Comparison of ENCODE assay signal across 8 cellular contexts in genomic region chr1:228081578-228082259, GRCh38. TPM values are rescaled to one million over a fixed set of nuclear protein-coding genes. Genes with fewer than 3 reads are reported as not detected.
DNase-seq lines count a peak whose midpoint lies in the region; ATAC-seq lines count a peak whose summit lies in the region.

No MANE protein-coding gene starts in this region.

- H3K27me3 ChIP-seq in CD8-positive, alpha-beta memory T cell (ENCODE audit: insufficient read depth, low read length, poor library complexity, severe bottlenecking): no peaks in the 10 kb centered on the region
- H3K27me3 ChIP-seq in skeletal muscle satellite cell (ENCODE audit: control insufficient read depth, insufficient read depth, low read length): no peaks in the 10 kb centered on the region

- H3K27ac ChIP-seq in CD8-positive, alpha-beta memory T cell (ENCODE audit: low read depth, low read length): peak overlapping the region; percentile 96

- H3K36me3 ChIP-seq in CD8-positive, alpha-beta memory T cell (ENCODE audit: insufficient read depth, low read length): peaks cover 6% of the 10 kb centered on the region
- H3K36me3 ChIP-seq in skeletal muscle satellite cell (ENCODE audit: insufficient read depth, low read length): peaks cover 21% of the 10 kb centered on the region

- peak overlapping the region; percentile 87 for H3K4me2 ChIP-seq in skeletal muscle satellite cell (ENCODE audit: low read length)

- peaks cover 39 to 63% (median 41%) of the 10 kb centered on the region in 3 donors for H3K4me1 Mint-ChIP-seq in CD8-positive, alpha-beta memory T cell
- H3K4me1 Mint-ChIP-seq in activated T-cell treated with anti-CD3 and anti-CD28 coated beads, Interleukin-2, amount 50 U/mL, for 72 hours (ENCODE audit: low read depth): peaks cover 51% of the 10 kb centered on the region

- ATAC-seq in GM19397 (IDR thresholded peaks at IDR 0.05; ENCODE audit: unreplicated experiment) (peak; percentile 29), HG03457 (IDR thresholded peaks at IDR 0.05; ENCODE audit: unreplicated experiment) (peak; percentile 21), left ventricle myocardium superior (peak; percentile 21)
- peak; percentile 5 to 32 for ATAC-seq in activated T-cell treated with anti-CD3 and anti-CD28 coated beads, Interleukin-2, amount 50 U/mL, for 72 hours (replicated peaks in 1 of 2)

- CTCF ChIA-PET in CD8-positive, alpha-beta memory T cell (lab: Charles Lee): interaction anchor here (0.7 to 1.4 kb wide), 5 partner anchors 20 to 320 kb away, joined by 3 to 5 read pairs (median 4); partner anchors contain the start of gene IBA57

- H3K9me3 Mint-ChIP-seq in CD8-positive, alpha-beta memory T cell: no peaks in the 10 kb centered on the region
- no peaks in the 10 kb centered on the region for H3K9me3 Mint-ChIP-seq in activated T-cell treated with anti-CD3 and anti-CD28 coated beads, Interleukin-2, amount 50 U/mL, for 72 hours

- H3K9ac ChIP-seq in skeletal muscle satellite cell (ENCODE audit: low read depth, low read length): peak overlapping the region; percentile 100

- peaks cover 39% of the 10 kb centered on the region for H3K4me1 ChIP-seq in CD8-positive, alpha-beta memory T cell (ENCODE audit: insufficient read depth, low read length)
- H3K4me1 ChIP-seq in skeletal muscle satellite cell (ENCODE audit: control insufficient read depth, insufficient read depth, low read length): peaks cover 30% of the 10 kb centered on the region

- peak overlapping the region; percentile 82 for H3K4me3 ChIP-seq in CD8-positive, alpha-beta memory T cell (ENCODE audit: low read length)
- H3K4me3 ChIP-seq in skeletal muscle satellite cell (ENCODE audit: low read length): peak overlapping the region; percentile 97

- peak in 1 of 5 donors; percentile 60 for DNase-seq in CD8-positive, alpha-beta memory T cell
- DNase-seq in activated T-cell treated with anti-CD3 and anti-CD28 coated beads, Interleukin-2, amount 50 U/mL, for 72 hours: peak in 1 of 2 donors; percentile 50
- DNase-seq in left ventricle myocardium superior: peak; percentile 41
- no peak for DNase-seq in cortex of kidney (lab: John Stamatoyannopoulos, UW)
- no peak for DNase-seq in activated CD4-positive, CD25-positive, alpha-beta regulatory T cell treated with anti-CD3 and anti-CD28 coated beads, Interleukin-2, amount 50 U/mL, for 72 hours

- no peaks in the 10 kb centered on the region for H3K9me3 ChIP-seq in CD8-positive, alpha-beta memory T cell (ENCODE audit: low read length)
- H3K9me3 ChIP-seq in skeletal muscle satellite cell (replicated peaks; ENCODE audit: low read length): no peaks in the 10 kb centered on the region

- H3K4me3 Mint-ChIP-seq in CD8-positive, alpha-beta memory T cell: peak overlapping the region; percentile 76 to 98 (median 93)
- H3K4me3 Mint-ChIP-seq in activated T-cell treated with anti-CD3 and anti-CD28 coated beads, Interleukin-2, amount 50 U/mL, for 72 hours: peak overlapping the region; percentile 84 to 86

- peaks cover 0 to 27% (median 3%) of the 10 kb centered on the region in 3 donors for H3K36me3 Mint-ChIP-seq in CD8-positive, alpha-beta memory T cell
- peaks cover 14 to 16% of the 10 kb centered on the region in 2 donors for H3K36me3 Mint-ChIP-seq in activated T-cell treated with anti-CD3 and anti-CD28 coated beads, Interleukin-2, amount 50 U/mL, for 72 hours (ENCODE audit: insufficient read depth in 2 of 2)

- H3K27me3 Mint-ChIP-seq in CD8-positive, alpha-beta memory T cell: no peaks in the 10 kb centered on the region
- no peaks in the 10 kb centered on the region for H3K27me3 Mint-ChIP-seq in activated T-cell treated with anti-CD3 and anti-CD28 coated beads, Interleukin-2, amount 50 U/mL, for 72 hours (ENCODE audit: low read depth)

- intact Hi-C loops in left ventricle myocardium superior (cut with micrococcal nuclease): no loop called here

- peak overlapping the region; percentile 43 to 92 (median 61) for H3K27ac Mint-ChIP-seq in CD8-positive, alpha-beta memory T cell
- peak overlapping the region; percentile 14 for H3K27ac Mint-ChIP-seq in activated T-cell treated with anti-CD3 and anti-CD28 coated beads, Interleukin-2, amount 50 U/mL, for 72 hours

- POLR2A ChIA-PET in CD8-positive, alpha-beta memory T cell (lab: Charles Lee): interaction anchor here (0.5 to 2.0 kb wide), 6 partner anchors 15 to 405 kb away, joined by 3 to 17 read pairs (median 4); partner anchors contain the start of genes C1orf35, GUK1 and MRPL55

RNA-seq across cellular contexts. Expression of gene ARF1, which starts 0.8 kb away (rescaled TPM):
- total RNA-seq in CD8-positive, alpha-beta memory T cell: 100 to 1,000 TPM; 379 TPM
- polyA plus RNA-seq in CD8-positive, alpha-beta memory T cell: 569 TPM
- 100 to 1,000 TPM; 327 to 369 TPM for total RNA-seq in activated T-cell treated with anti-CD3 and anti-CD28 coated beads, Interleukin-2, amount 50 U/mL, for 72 hours
- 285 TPM for total RNA-seq in left ventricle myocardium superior
- total RNA-seq in skeletal muscle satellite cell (2012; rRNA removed): 287 and 370 TPM in 2 replicates

RNA-seq across cellular contexts. Expression of gene C1orf35, which starts 21.4 kb away (rescaled TPM):
- total RNA-seq in CD8-positive, alpha-beta memory T cell: 10 to 100 TPM; 28.7 to 29.2 TPM
- 21.4 TPM for polyA plus RNA-seq in CD8-positive, alpha-beta memory T cell
- 10 to 100 TPM; 18.2 to 27.3 TPM for total RNA-seq in activated T-cell treated with anti-CD3 and anti-CD28 coated beads, Interleukin-2, amount 50 U/mL, for 72 hours
- 10.5 TPM for total RNA-seq in left ventricle myocardium superior
- total RNA-seq in skeletal muscle satellite cell (2012; rRNA removed): 7.0 and 7.9 TPM in 2 replicates

RNA-seq across cellular contexts. Expression of gene MRPL55, which starts 27.4 kb away (rescaled TPM):
- 10 to 100 TPM; 70.0 to 71.8 TPM for total RNA-seq in CD8-positive, alpha-beta memory T cell
- 146 TPM for polyA plus RNA-seq in CD8-positive, alpha-beta memory T cell
- 10 to 100 TPM; 36.1 to 36.7 TPM for total RNA-seq in activated T-cell treated with anti-CD3 and anti-CD28 coated beads, Interleukin-2, amount 50 U/mL, for 72 hours
- total RNA-seq in left ventricle myocardium superior: 58.6 TPM
- total RNA-seq in skeletal muscle satellite cell (2012; rRNA removed): 79.1 and 85.8 TPM in 2 replicates

RNA-seq across cellular contexts. Expression of gene GUK1, which starts 58.4 kb away (rescaled TPM):
- total RNA-seq in CD8-positive, alpha-beta memory T cell: 100 to 1,000 TPM; 222 to 245 TPM
- 467 TPM for polyA plus RNA-seq in CD8-positive, alpha-beta memory T cell
- 100 to 1,000 TPM; 130 to 148 TPM for total RNA-seq in activated T-cell treated with anti-CD3 and anti-CD28 coated beads, Interleukin-2, amount 50 U/mL, for 72 hours
- total RNA-seq in left ventricle myocardium superior: 175 TPM
- total RNA-seq in skeletal muscle satellite cell (2012; rRNA removed): 470 and 540 TPM in 2 replicates
